Comparison of ENCODE assay signal across 31 cellular contexts in genomic region chr5:136137497-136138220, GRCh38. TPM values are rescaled to one million over a fixed set of nuclear protein-coding genes. Genes with fewer than 3 reads are reported as not detected.
DNase-seq lines count a peak whose midpoint lies in the region; ATAC-seq, FAIRE-seq and TF ChIP-seq lines count a peak whose summit lies in the region.
"Had no signal": no experiment of that assay in that cellular context is flagged by ENCODE, and none has a peak within 500 bp of the region (broad histone marks: within the 10 kb centered on the region; RNA-seq: fewer than 3 reads in every experiment).

No MANE protein-coding gene starts in this region.

- no peaks in the 10 kb centered on the region for H3K36me3 Mint-ChIP-seq in progenitor cell of endocrine pancreas (ENCODE audit: insufficient read depth)
- no peaks in the 10 kb centered on the region for H3K36me3 Mint-ChIP-seq in natural killer cell
- H3K36me3 Mint-ChIP-seq: activated naive CD8-positive, alpha-beta T cell; CD4-positive, CD25-positive, alpha-beta regulatory T cell; T-cell had no signal

- intact Hi-C loops in esophagus squamous epithelium (cut with DNase I), result no loop called here
- intact Hi-C loops in natural killer cell (cut with micrococcal nuclease), result no loop called here

- H3K4me1 ChIP-seq in HEK293 (ENCODE audit: control insufficient read depth, insufficient read depth, low read length) (peaks cover 33% of the 10 kb centered on the region), RWPE2 (ENCODE audit: insufficient read depth, poor library complexity, severe bottlenecking) (peaks cover 33% of the 10 kb centered on the region), esophagus squamous epithelium (peaks cover 15 to 92% (median 61%) of the 10 kb centered on the region in 3 donors)

- no peak for FAIRE-seq in RCC 7860 (lab: Jason Lieb, UNC)
- FAIRE-seq: frontal cortex, GM18507, TTC549 had no signal

- H3K36me3 ChIP-seq in HEK293 (ENCODE audit: control insufficient read depth in 2 of 2, insufficient read depth in 1 of 2, low read length in 2 of 2), result no peaks in the 10 kb centered on the region
- peaks cover 4% of the 10 kb centered on the region; the same call in 1 of the 2 replicates for H3K36me3 ChIP-seq in RWPE2 (ENCODE audit: low read depth)
- H3K36me3 ChIP-seq in esophagus squamous epithelium, result no peaks in the 10 kb centered on the region
- H3K36me3 ChIP-seq: ascending aorta, left ventricle myocardium inferior, stomach, transverse colon had no signal

- H3K27ac Mint-ChIP-seq in progenitor cell of endocrine pancreas (peak overlapping the region; percentile 68), natural killer cell (peak overlapping the region in 1 of 2 donors; percentile 15)
- H3K27ac Mint-ChIP-seq: activated CD4-positive, alpha-beta memory T cell treated with anti-CD3 and anti-CD28 coated beads, Interleukin-2, amount 10 ng/mL, durations not matched to agents 7 days and 5 days; activated naive CD8-positive, alpha-beta T cell; CD4-positive, CD25-positive, alpha-beta regulatory T cell; GM23338; nephron progenitor cell; T-cell had no signal

- H3K9me3 Mint-ChIP-seq in progenitor cell of endocrine pancreas (ENCODE audit: low read depth) (no peaks in the 10 kb centered on the region), natural killer cell (no peaks in the 10 kb centered on the region)
- H3K9me3 Mint-ChIP-seq: activated CD4-positive, alpha-beta memory T cell treated with anti-CD3 and anti-CD28 coated beads, Interleukin-2, amount 10 ng/mL, durations not matched to agents 7 days and 5 days; GM23338; nephron progenitor cell; T-cell had no signal

- TF ChIP-seq CTCF in HEK293 (tag by site-specific recombination; IDR thresholded peaks at IDR 0.05) (no peak), RWPE2 (IDR thresholded peaks at IDR 0.05; ENCODE audit: poor library complexity, severe bottlenecking) (no peak), esophagus squamous epithelium (IDR thresholded peaks at IDR 0.05) (no peak), progenitor cell of endocrine pancreas (IDR thresholded peaks at IDR 0.05; ENCODE audit: unreplicated experiment) (no peak), natural killer cell (IDR thresholded peaks at IDR 0.05) (no peak)

- no peak for DNase-seq in RWPE2 (ENCODE audit: low spot score)
- DNase-seq in esophagus squamous epithelium (lab: John Stamatoyannopoulos, UW), result no peak
- no peak for DNase-seq in progenitor cell of endocrine pancreas (ENCODE audit: low spot score, unreplicated experiment)
- DNase-seq in effector CD8-positive, alpha-beta T cell (lab: John Stamatoyannopoulos, UW), result no peak
- DNase-seq in RCC 7860 (ENCODE audit: low spot score), result no peak
- no peak for DNase-seq in DMS79 (lab: John Stamatoyannopoulos, UW)
- DNase-seq in natural killer cell, result no peak
- DNase-seq: activated CD4-positive, alpha-beta memory T cell treated with anti-CD3 and anti-CD28 coated beads, Interleukin-2, amount 10 ng/mL, durations not matched to agents 7 days and 5 days; activated CD4-positive, CD25-positive, alpha-beta regulatory T cell treated with anti-CD3 and anti-CD28 coated beads, Interleukin-2, amount 50 U/mL, for 72 hours; CD4-positive, CD25-positive, alpha-beta regulatory T cell; cerebellar nuclear complex; DMS 273 treated with DMSO at 0.1 percent for 48 hours; erythroblast; GF-D8; hippocampal formation; left ventricle myocardium inferior; NCI-H1694 treated with DMSO at 0.1 percent for 48 hours; nephron progenitor cell; SHP77; stimulated activated CD8-positive, alpha-beta memory T cell treated with anti-CD3 and anti-CD28 coated beads, Interleukin-4, amount 100 ng/mL, for 48 hours; stomach; T-cell; transverse colon had no signal

- H3K4me3 ChIP-seq in HEK293 (ENCODE audit: low read depth, low read length) (no peak overlapping the region), RWPE2 (ENCODE audit: severe bottlenecking) (no peak overlapping the region), esophagus squamous epithelium (peak overlapping the region in 1 of 4 donors; percentile 10)
- H3K4me3 ChIP-seq: ascending aorta, GM23338, left ventricle myocardium inferior, stomach, transverse colon had no signal

- H3K27ac ChIP-seq in HEK293 (ENCODE audit: extremely low read depth, low read depth, low read length) (no peak overlapping the region), RWPE2 (ENCODE audit: poor library complexity, severe bottlenecking) (no peak overlapping the region), esophagus squamous epithelium (peak overlapping the region in 3 of 4 donors; percentile 44 to 60 (median 56))
- H3K27ac ChIP-seq: ascending aorta, KMS-11, left ventricle myocardium inferior, stomach, transverse colon had no signal

- H3K4me3 Mint-ChIP-seq in progenitor cell of endocrine pancreas (ENCODE audit: low read depth) (no peak overlapping the region), natural killer cell (no peak overlapping the region)
- H3K4me3 Mint-ChIP-seq: activated CD4-positive, alpha-beta memory T cell treated with anti-CD3 and anti-CD28 coated beads, Interleukin-2, amount 10 ng/mL, durations not matched to agents 7 days and 5 days; activated naive CD8-positive, alpha-beta T cell; GM23338; nephron progenitor cell; T-cell had no signal

- H3K9me3 ChIP-seq in HEK293 (ENCODE audit: control insufficient read depth, insufficient read depth, low read depth, low read length) (no peaks in the 10 kb centered on the region), RWPE2 (ENCODE audit: severe bottlenecking) (no peaks in the 10 kb centered on the region), esophagus squamous epithelium (no peaks in the 10 kb centered on the region)
- H3K9me3 ChIP-seq: ascending aorta, left ventricle myocardium inferior, stomach, transverse colon had no signal

- H3K27me3 ChIP-seq in RWPE2 (ENCODE audit: insufficient read depth, poor library complexity, severe bottlenecking) (no peaks in the 10 kb centered on the region), esophagus squamous epithelium (no peaks in the 10 kb centered on the region)
- H3K27me3 ChIP-seq: ascending aorta, stomach, transverse colon had no signal

- POLR2A ChIA-PET in HEK293 (lab: Yijun Ruan, JAX), result no interaction called here

- CTCF ChIA-PET in HEK293 (lab: Yijun Ruan, JAX), result interaction anchor here (1.7 to 2.5 kb wide), 2 partner anchors 10 to 55 kb away, joined by 6 to 15 read pairs; no protein-coding TSS in a partner anchor

- H3K27me3 Mint-ChIP-seq in progenitor cell of endocrine pancreas, result no peaks in the 10 kb centered on the region
- H3K27me3 Mint-ChIP-seq in natural killer cell (ENCODE audit: low read depth in 2 of 2), result no peaks in the 10 kb centered on the region

- TF ChIP-seq POLR2A in esophagus squamous epithelium (IDR thresholded peaks at IDR 0.05), result no peak

- ATAC-seq in RWPE2 (ENCODE audit: low read depth), result peak; percentile 29; the same call in 1 of the 3 replicates
- no peak for ATAC-seq in natural killer cell
- ATAC-seq: GM23338, T-cell had no signal

- whole genome bisulfite sequencing in esophagus squamous epithelium, 2 donors, result 40 to 50% methylated on average over 2 of the region's 2 CpGs

- H3K4me1 Mint-ChIP-seq in progenitor cell of endocrine pancreas (ENCODE audit: low read depth), result peaks cover 32% of the 10 kb centered on the region
- H3K4me1 Mint-ChIP-seq in natural killer cell, result peaks cover 43 to 45% of the 10 kb centered on the region in 2 donors

TF ChIP-seq in HEK293, 187 proteins besides CTCF, POLR2A, EP300 and RAD21:
- 0 out of 2 replicates have a peak, but pooled peaks have one; percentile 18 for TF ChIP-seq GLIS1 (tag by site-specific recombination; IDR thresholded peaks at IDR 0.05)
- no peak for TF ChIP-seq ZNF670 (tag by site-specific recombination; IDR thresholded peaks at IDR 0.05; ENCODE audit: low read depth)

RNA-seq across cellular contexts. Expression of gene SMAD5, which starts 5.0 kb away (rescaled TPM):
- 10 to 100 TPM; 32.0 to 49.6 (median 38.1) TPM for total RNA-seq in esophagus squamous epithelium
- 91.8 and 92.3 TPM in 2 replicates for total RNA-seq in progenitor cell of endocrine pancreas
- total RNA-seq in natural killer cell, result 10 to 100 TPM; 44.0 to 60.1 (median 54.1) TPM

RNA-seq across cellular contexts. Expression of gene SMIM32, which starts 55.3 kb away (rescaled TPM):
- total RNA-seq in esophagus squamous epithelium, result not detected
- total RNA-seq in progenitor cell of endocrine pancreas, result 0.79 and 1.1 TPM in 2 replicates
- total RNA-seq in natural killer cell, result not detected
- total RNA-seq: activated CD4-positive, alpha-beta memory T cell treated with anti-CD3 and anti-CD28 coated beads, Interleukin-2, amount 10 ng/mL, durations not matched to agents 7 days and 5 days; ascending aorta; CD4-positive, CD25-positive, alpha-beta regulatory T cell; left ventricle myocardium inferior; T-cell had no signal

Comparison
In these comparisons a context has a peak if more than half of its experiments do, and no peak if none do; other contexts are left out.
1. H3K27ac ChIP-seq: peak in esophagus squamous epithelium (3 of 4); none in HEK293 (single experiment) and RWPE2 (single experiment).